26 cellular contexts compared by ENCODE assay signal in the genomic region with DNA sequence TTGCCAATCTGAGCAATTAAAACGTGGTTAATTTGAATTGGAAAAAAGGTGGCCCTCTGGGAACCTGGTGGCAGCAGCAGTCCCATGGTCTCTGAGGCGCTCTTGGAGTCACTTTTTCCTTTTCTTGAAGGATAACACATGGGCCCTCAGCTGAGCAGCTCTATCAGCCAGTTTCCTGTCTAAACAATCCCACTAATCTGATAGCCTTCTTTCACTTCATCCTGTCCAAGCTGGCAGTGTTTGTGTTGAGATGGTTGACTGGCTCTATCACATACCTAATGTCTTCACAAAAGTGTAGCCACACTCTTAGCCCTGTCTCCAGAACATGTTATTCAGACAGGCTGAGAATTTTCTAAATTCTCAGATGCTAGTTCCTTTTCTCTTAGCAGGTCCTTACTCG.
"Had no signal": no experiment of that assay in that cellular context is flagged by ENCODE, and none has a peak within 500 bp of the region (broad histone marks: within the 10 kb centered on the region; RNA-seq: fewer than 3 reads in every experiment).

No MANE protein-coding gene starts in this region.

- H3K4me3 ChIP-seq: heart left ventricle, pancreas, prostate gland, right atrium auricular region, stomach, suprapubic skin, tibial nerve had no signal

- H3K27ac ChIP-seq: heart left ventricle, pancreas, prostate gland, right atrium auricular region, stomach, suprapubic skin, tibial nerve had no signal

- H3K36me3 ChIP-seq: prostate gland had no signal

- H3K4me1 ChIP-seq: heart left ventricle, pancreas, prostate gland, right atrium auricular region, stomach, suprapubic skin, tibial nerve had no signal

- DNase-seq: activated B cell treated with CpG ODN at 0.5 μM for 24 hours; activated CD4-positive, alpha-beta T cell treated with anti-CD3 and anti-CD28 coated beads for 4 hours; activated CD4-positive, alpha-beta T cell treated with anti-CD3 and anti-CD28 coated beads, Interleukin-2, amount 50 U/mL, for 48 hours; activated CD8-positive, alpha-beta memory T cell treated with anti-CD3 and anti-CD28 coated beads for 24 hours; activated gamma-delta T cell; activated naive CD4-positive, alpha-beta T cell treated with anti-CD3 and anti-CD28 coated beads, Interleukin-2, amount 50 U/mL, for 16 hours; amniotic stem cell; caudate nucleus; cortex of kidney; erythroblast; heart left ventricle; mammary epithelial cell; naive thymus-derived CD8-positive, alpha-beta T cell; nucleus accumbens; pancreas; stimulated activated CD4-positive, alpha-beta T cell treated with anti-CD3 and anti-CD28 coated beads, Interleukin-15, amount 100 ng/mL, for 24 hours; stimulated activated CD4-positive, alpha-beta T cell treated with anti-CD3 and anti-CD28 coated beads, Interleukin-2, amount 100 ng/mL, for 24 hours; stimulated activated naive B cell treated with anti-CD40 and anti-IgM and Interleukin-4, amounts not matched to agents 10 μg/mL and 1 μg/mL and 100 μg/mL, for 72 hours; stomach; T-helper 17 cell; T1000 had no signal

- ATAC-seq: heart left ventricle; naive thymus-derived CD8-positive, alpha-beta T cell; pancreas; SK-N-SH treated with all-trans-retinoic acid at 6 μM for 48 hours; stimulated activated naive B cell treated with anti-CD40 and anti-IgM and Interleukin-4, amounts not matched to agents 10 μg/mL and 1 μg/mL and 100 μg/mL, for 72 hours; T-helper 17 cell had no signal

- H3K9me3 ChIP-seq: pancreas, prostate gland, right atrium auricular region, suprapubic skin had no signal
